8 cellular contexts compared by ENCODE assay signal in genomic region chr20:43914286-43914685, GRCh38. TPM values are rescaled to one million over a fixed set of nuclear protein-coding genes. Genes with fewer than 3 reads are reported as not detected.
DNase-seq lines count a peak whose midpoint lies in the region; ATAC-seq and TF ChIP-seq lines count a peak whose summit lies in the region.

No MANE protein-coding gene starts in this region.

- intact Hi-C loops in right cardiac atrium (cut with DNase I), result no loop called here

- POLR2A ChIA-PET in HEK293 (lab: Yijun Ruan, JAX), result no interaction called here
- POLR2A ChIA-PET in WTC11 (lab: Charles Lee), result no interaction called here

- peaks cover 13% of the 10 kb centered on the region for H3K4me1 Mint-ChIP-seq in WTC11

- TF ChIP-seq CTCF in HEK293 (tag by site-specific recombination; IDR thresholded peaks at IDR 0.05) (no peak), WTC11 (IDR thresholded peaks at IDR 0.05) (no peak), upper lobe of left lung (IDR thresholded peaks at IDR 0.05) (no peak)

- TF ChIP-seq POLR2A in upper lobe of left lung (IDR thresholded peaks at IDR 0.05), result no peak

- TF ChIP-seq EP300 in upper lobe of left lung (IDR thresholded peaks at IDR 0.05), result no peak

- peaks cover 67% of the 10 kb centered on the region for H3K27me3 Mint-ChIP-seq in WTC11 (ENCODE audit: low read depth)

- no peak for ATAC-seq in WTC11
- no peak for ATAC-seq in right cardiac atrium
- peak in 1 of 2 donors; percentile 4 for ATAC-seq in upper lobe of left lung (ENCODE audit: low FRiP score in 2 of 2)
- no peak for ATAC-seq in GM21717 (IDR thresholded peaks at IDR 0.05; ENCODE audit: unreplicated experiment)

- no peaks in the 10 kb centered on the region for H3K27me3 ChIP-seq in right cardiac atrium (ENCODE audit: control insufficient read depth, insufficient read depth)
- peaks cover 0 to 25% (median 12%) of the 10 kb centered on the region in 4 donors for H3K27me3 ChIP-seq in upper lobe of left lung

- WGBS in right cardiac atrium, result 6% methylated on average over 32 of the region's 32 CpGs
- 12% methylated on average over 15 of the region's 32 CpGs; no CpG with 5 or more reads in 1 of the 2 donors for WGBS in upper lobe of left lung, 2 donors

- H3K4me3 ChIP-seq in HEK293 (ENCODE audit: low read depth, low read length), result peak overlapping the region; percentile 41
- H3K4me3 ChIP-seq in right cardiac atrium (ENCODE audit: low read length), result peak overlapping the region; percentile 43
- peak overlapping the region in 3 of 4 donors; percentile 59 to 66 (median 62) for H3K4me3 ChIP-seq in upper lobe of left lung

- CTCF ChIA-PET in HEK293 (lab: Yijun Ruan, JAX), result no interaction called here
- CTCF ChIA-PET in WTC11 (lab: Charles Lee), result no interaction called here

- no peaks in the 10 kb centered on the region for H3K36me3 Mint-ChIP-seq in WTC11

- DNase-seq in EL (peak; percentile 28), WTC11 (ENCODE audit: low spot score) (peak; percentile 21), right cardiac atrium (peak in 1 of 3 donors; percentile 52), upper lobe of left lung (peak in 1 of 2 donors; percentile 83), SIG-M5 (lab: John Stamatoyannopoulos, UW) (no peak), HCEC 1CT (no peak)

- H3K27ac ChIP-seq in HEK293 (ENCODE audit: extremely low read depth, low read depth, low read length) (no peak overlapping the region; the same call in 1 of the 2 replicates), right cardiac atrium (ENCODE audit: low read length) (no peak overlapping the region), upper lobe of left lung (peak overlapping the region; percentile 32 to 82 (median 52))

- H3K36me3 ChIP-seq in HEK293 (ENCODE audit: control insufficient read depth in 2 of 2, insufficient read depth in 1 of 2, low read length in 2 of 2), result no peaks in the 10 kb centered on the region
- no peaks in the 10 kb centered on the region for H3K36me3 ChIP-seq in upper lobe of left lung

- H3K4me1 ChIP-seq in HEK293 (ENCODE audit: control insufficient read depth, insufficient read depth, low read length), result no peaks in the 10 kb centered on the region; the same call in 1 of the 2 replicates
- H3K4me1 ChIP-seq in right cardiac atrium (ENCODE audit: control insufficient read depth, insufficient read depth, low read length), result no peaks in the 10 kb centered on the region
- peaks cover 3 to 32% (median 9%) of the 10 kb centered on the region in 4 donors for H3K4me1 ChIP-seq in upper lobe of left lung

- no peak overlapping the region for H3K27ac Mint-ChIP-seq in WTC11

- H3K9me3 Mint-ChIP-seq in WTC11, result peaks cover 14% of the 10 kb centered on the region

- H3K9me3 ChIP-seq in HEK293 (ENCODE audit: control insufficient read depth, insufficient read depth, low read depth, low read length) (0 out of 2 replicates have a peak, but pooled peaks cover 2% of the 10 kb centered on the region), right cardiac atrium (ENCODE audit: control insufficient read depth, low read length) (no peaks in the 10 kb centered on the region), upper lobe of left lung (peaks cover 0 to 12% (median 5%) of the 10 kb centered on the region in 4 donors)

- H3K4me3 Mint-ChIP-seq in WTC11, result peak overlapping the region; percentile 71

TF ChIP-seq in HEK293, 187 proteins besides CTCF, POLR2A, EP300 and RAD21 (continues in another document):
- TF ChIP-seq ZNF335 (tag by site-specific recombination; conservative IDR thresholded peaks at IDR 0.05) (peak; percentile 49), KLF1 (tag by site-specific recombination; IDR thresholded peaks at IDR 0.05) (peak; percentile 93), OVOL3 (tag by site-specific recombination; IDR thresholded peaks at IDR 0.05) (no peak), GLIS1 (tag by site-specific recombination; IDR thresholded peaks at IDR 0.05) (0 out of 2 replicates have a peak, but pooled peaks have one; percentile 8), ZNF121 (tag by site-specific recombination; IDR thresholded peaks at IDR 0.05) (no peak), KLF10 (tag by site-specific recombination; IDR thresholded peaks at IDR 0.05) (peak; percentile 46; the same call in 1 of the 2 replicates), SCRT2 (tag by site-specific recombination; IDR thresholded peaks at IDR 0.05) (no peak)
- TF ChIP-seq, protein P1, sequence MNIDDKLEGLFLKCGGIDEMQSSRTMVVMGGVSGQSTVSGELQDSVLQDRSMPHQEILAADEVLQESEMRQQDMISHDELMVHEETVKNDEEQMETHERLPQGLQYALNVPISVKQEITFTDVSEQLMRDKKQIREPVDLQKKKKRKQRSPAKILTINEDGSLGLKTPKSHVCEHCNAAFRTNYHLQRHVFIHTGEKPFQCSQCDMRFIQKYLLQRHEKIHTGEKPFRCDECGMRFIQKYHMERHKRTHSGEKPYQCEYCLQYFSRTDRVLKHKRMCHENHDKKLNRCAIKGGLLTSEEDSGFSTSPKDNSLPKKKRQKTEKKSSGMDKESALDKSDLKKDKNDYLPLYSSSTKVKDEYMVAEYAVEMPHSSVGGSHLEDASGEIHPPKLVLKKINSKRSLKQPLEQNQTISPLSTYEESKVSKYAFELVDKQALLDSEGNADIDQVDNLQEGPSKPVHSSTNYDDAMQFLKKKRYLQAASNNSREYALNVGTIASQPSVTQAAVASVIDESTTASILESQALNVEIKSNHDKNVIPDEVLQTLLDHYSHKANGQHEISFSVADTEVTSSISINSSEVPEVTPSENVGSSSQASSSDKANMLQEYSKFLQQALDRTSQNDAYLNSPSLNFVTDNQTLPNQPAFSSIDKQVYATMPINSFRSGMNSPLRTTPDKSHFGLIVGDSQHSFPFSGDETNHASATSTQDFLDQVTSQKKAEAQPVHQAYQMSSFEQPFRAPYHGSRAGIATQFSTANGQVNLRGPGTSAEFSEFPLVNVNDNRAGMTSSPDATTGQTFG (tag by site-specific recombination; IDR thresholded peaks at IDR 0.05; ENCODE audit: borderline replicate concordance), result no peak

TF ChIP-seq in WTC11, 78 proteins besides CTCF, POLR2A, EP300 and RAD21 (continues in another document):
- TF ChIP-seq RORB (CRISPR knock-in tag; IDR thresholded peaks at IDR 0.05) (no peak), ZNF671 (CRISPR knock-in tag; IDR thresholded peaks at IDR 0.05) (no peak), MYBL2 (CRISPR knock-in tag; IDR thresholded peaks at IDR 0.05) (no peak), GTF2I (CRISPR knock-in tag; conservative IDR thresholded peaks at IDR 0.05) (no peak), SP1 (CRISPR knock-in tag; conservative IDR thresholded peaks at IDR 0.05) (no peak)
- TF ChIP-seq, protein P2, sequence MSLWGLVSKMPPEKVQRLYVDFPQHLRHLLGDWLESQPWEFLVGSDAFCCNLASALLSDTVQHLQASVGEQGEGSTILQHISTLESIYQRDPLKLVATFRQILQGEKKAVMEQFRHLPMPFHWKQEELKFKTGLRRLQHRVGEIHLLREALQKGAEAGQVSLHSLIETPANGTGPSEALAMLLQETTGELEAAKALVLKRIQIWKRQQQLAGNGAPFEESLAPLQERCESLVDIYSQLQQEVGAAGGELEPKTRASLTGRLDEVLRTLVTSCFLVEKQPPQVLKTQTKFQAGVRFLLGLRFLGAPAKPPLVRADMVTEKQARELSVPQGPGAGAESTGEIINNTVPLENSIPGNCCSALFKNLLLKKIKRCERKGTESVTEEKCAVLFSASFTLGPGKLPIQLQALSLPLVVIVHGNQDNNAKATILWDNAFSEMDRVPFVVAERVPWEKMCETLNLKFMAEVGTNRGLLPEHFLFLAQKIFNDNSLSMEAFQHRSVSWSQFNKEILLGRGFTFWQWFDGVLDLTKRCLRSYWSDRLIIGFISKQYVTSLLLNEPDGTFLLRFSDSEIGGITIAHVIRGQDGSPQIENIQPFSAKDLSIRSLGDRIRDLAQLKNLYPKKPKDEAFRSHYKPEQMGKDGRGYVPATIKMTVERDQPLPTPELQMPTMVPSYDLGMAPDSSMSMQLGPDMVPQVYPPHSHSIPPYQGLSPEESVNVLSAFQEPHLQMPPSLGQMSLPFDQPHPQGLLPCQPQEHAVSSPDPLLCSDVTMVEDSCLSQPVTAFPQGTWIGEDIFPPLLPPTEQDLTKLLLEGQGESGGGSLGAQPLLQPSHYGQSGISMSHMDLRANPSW (CRISPR knock-in tag; conservative IDR thresholded peaks at IDR 0.05; ENCODE audit: low read depth), result no peak
- TF ChIP-seq, protein P3, sequence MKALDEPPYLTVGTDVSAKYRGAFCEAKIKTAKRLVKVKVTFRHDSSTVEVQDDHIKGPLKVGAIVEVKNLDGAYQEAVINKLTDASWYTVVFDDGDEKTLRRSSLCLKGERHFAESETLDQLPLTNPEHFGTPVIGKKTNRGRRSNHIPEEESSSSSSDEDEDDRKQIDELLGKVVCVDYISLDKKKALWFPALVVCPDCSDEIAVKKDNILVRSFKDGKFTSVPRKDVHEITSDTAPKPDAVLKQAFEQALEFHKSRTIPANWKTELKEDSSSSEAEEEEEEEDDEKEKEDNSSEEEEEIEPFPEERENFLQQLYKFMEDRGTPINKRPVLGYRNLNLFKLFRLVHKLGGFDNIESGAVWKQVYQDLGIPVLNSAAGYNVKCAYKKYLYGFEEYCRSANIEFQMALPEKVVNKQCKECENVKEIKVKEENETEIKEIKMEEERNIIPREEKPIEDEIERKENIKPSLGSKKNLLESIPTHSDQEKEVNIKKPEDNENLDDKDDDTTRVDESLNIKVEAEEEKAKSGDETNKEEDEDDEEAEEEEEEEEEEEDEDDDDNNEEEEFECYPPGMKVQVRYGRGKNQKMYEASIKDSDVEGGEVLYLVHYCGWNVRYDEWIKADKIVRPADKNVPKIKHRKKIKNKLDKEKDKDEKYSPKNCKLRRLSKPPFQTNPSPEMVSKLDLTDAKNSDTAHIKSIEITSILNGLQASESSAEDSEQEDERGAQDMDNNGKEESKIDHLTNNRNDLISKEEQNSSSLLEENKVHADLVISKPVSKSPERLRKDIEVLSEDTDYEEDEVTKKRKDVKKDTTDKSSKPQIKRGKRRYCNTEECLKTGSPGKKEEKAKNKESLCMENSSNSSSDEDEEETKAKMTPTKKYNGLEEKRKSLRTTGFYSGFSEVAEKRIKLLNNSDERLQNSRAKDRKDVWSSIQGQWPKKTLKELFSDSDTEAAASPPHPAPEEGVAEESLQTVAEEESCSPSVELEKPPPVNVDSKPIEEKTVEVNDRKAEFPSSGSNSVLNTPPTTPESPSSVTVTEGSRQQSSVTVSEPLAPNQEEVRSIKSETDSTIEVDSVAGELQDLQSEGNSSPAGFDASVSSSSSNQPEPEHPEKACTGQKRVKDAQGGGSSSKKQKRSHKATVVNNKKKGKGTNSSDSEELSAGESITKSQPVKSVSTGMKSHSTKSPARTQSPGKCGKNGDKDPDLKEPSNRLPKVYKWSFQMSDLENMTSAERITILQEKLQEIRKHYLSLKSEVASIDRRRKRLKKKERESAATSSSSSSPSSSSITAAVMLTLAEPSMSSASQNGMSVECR (CRISPR knock-in tag; IDR thresholded peaks at IDR 0.05; ENCODE audit: borderline replicate concordance), result no peak

RNA-seq across cellular contexts. Expression of gene TOX2, which starts 0.4 kb away (rescaled TPM):
- total RNA-seq in WTC11 (2021) (1.9 to 3.4 TPM (median 2.4 TPM) in 3 replicates), right cardiac atrium (1 to 10 TPM in 3 of 4 donors, under 1 TPM in 1; 0.99 to 3.0 (median 1.3) TPM), upper lobe of left lung (10 to 100 TPM in 5 of 6 donors, 1 to 10 TPM in 1; 7.2 to 29.3 (median 23.7) TPM)
- polyA plus RNA-seq in right cardiac atrium, result 1.9 TPM

Comparison
In these comparisons a context has a peak if more than half of its experiments do, and no peak if none do; other contexts are left out.
1. DNase-seq: peak in EL (single experiment) and WTC11 (single experiment); none in SIG-M5 (single experiment) and HCEC 1CT (single experiment).
2. H3K27ac ChIP-seq: peak in upper lobe of left lung (4 of 4); none in HEK293 (single experiment) and right cardiac atrium (single experiment).
3. Peak in every context shown above with its lines, with median percentiles within 50 percentile points of each other: H3K4me3 ChIP-seq.